In genomic region chr12:115749485-115749884, GRCh38 we compare ENCODE assay signal across 26 cellular contexts.
"Had no signal": no experiment of that assay in that cellular context is flagged by ENCODE, and none has a peak within 500 bp of the region (broad histone marks: within the 10 kb centered on the region; RNA-seq: fewer than 3 reads in every experiment).

No MANE protein-coding gene starts in this region.

- DNase-seq: IMR-90, Karpas-422, KG1, MG63, NCI-H1092, NCI-H1105 treated with DMSO at 0.1 percent for 48 hours, NCI-H1417 treated with DMSO at 0.1 percent for 48 hours, NCI-H146, NCI-H1694 treated with DMSO at 0.1 percent for 48 hours, NCI-H1930, NCI-H2081, NCI-H2171, NCI-H226, NCI-H446, NCI-H510A, NCI-H524 treated with DMSO at 0.1 percent for 48 hours, NCI-H69, NCI-H774, OCI-M1, PC-9, Peyer's patch, SHP77 treated with DMSO at 0.1 percent for 48 hours, SJCRH30 had no signal

- H3K4me3 ChIP-seq: MG63, PC-9, Peyer's patch, SJCRH30 had no signal

- H3K4me1 ChIP-seq: Peyer's patch, SJCRH30 had no signal

- H3K27me3 ChIP-seq: MG63, Peyer's patch had no signal

- ATAC-seq: HepG2, Right ventricle myocardium inferior, SK-N-SH treated with all-trans-retinoic acid at 6 μM for 48 hours had no signal

- H3K27ac ChIP-seq: PC-9, Peyer's patch, SJCRH30 had no signal

- H3K9me3 ChIP-seq: MG63, Peyer's patch, SJCRH30 had no signal

- H3K36me3 ChIP-seq: MG63, Peyer's patch, SJCRH30 had no signal
